In genomic region chr7:139035588-139036353, GRCh38 we compare ENCODE assay signal across 8 cellular contexts. TPM values are rescaled to one million over a fixed set of nuclear protein-coding genes. Genes with fewer than 3 reads are reported as not detected.
DNase-seq lines count a peak whose midpoint lies in the region; ATAC-seq and TF ChIP-seq lines count a peak whose summit lies in the region.

A gene with protein sequence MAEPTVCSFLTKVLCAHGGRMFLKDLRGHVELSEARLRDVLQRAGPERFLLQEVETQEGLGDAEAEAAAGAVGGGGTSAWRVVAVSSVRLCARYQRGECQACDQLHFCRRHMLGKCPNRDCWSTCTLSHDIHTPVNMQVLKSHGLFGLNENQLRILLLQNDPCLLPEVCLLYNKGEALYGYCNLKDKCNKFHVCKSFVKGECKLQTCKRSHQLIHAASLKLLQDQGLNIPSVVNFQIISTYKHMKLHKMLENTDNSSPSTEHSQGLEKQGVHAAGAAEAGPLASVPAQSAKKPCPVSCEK (minus strand): TSS chr7:139036042. CDS start chr7:139036017, 25 bp downstream.

- peak within 1 kb of the TSS; percentile 79 for H3K4me2 ChIP-seq in fibroblast of lung (ENCODE audit: extremely low read depth, insufficient read depth, low read length)

- no peaks in the 10 kb centered on the region for H3K27me3 Mint-ChIP-seq in activated T-cell treated with anti-CD3 and anti-CD28 coated beads, Interleukin-2, amount 50 U/mL, for 4 hours (ENCODE audit: low read depth)
- H3K27me3 Mint-ChIP-seq in natural killer cell treated with Interleukin-12 subunit alpha and Interleukin-12 subunit beta and Interleukin-15 and Interleukin-18, amount 100 ng/mL, for 72 hours = peaks cover 0 to 3% of the 10 kb centered on the region in 2 donors

- H3K9ac ChIP-seq in fibroblast of lung (ENCODE audit: insufficient read depth, low read length) = peak within 1 kb of the TSS; percentile 73

- H3K36me3 Mint-ChIP-seq in activated T-cell treated with anti-CD3 and anti-CD28 coated beads, Interleukin-2, amount 50 U/mL, for 4 hours (ENCODE audit: insufficient read depth) = no peaks in the 10 kb centered on the region
- no peaks in the 10 kb centered on the region for H3K36me3 Mint-ChIP-seq in natural killer cell treated with Interleukin-12 subunit alpha and Interleukin-12 subunit beta and Interleukin-15 and Interleukin-18, amount 100 ng/mL, for 72 hours

- intact Hi-C loops in tibial artery (cut with DNase I; ENCODE audit: low total_unique reads) = no loop called here

- H3K4me3 ChIP-seq in fibroblast of lung (replicated peaks in 1 of 4; ENCODE audit: control extremely low read depth in 1 of 4, insufficient read depth in 1 of 4, low read depth in 3 of 4, low read length in 4 of 4) (peak within 1 kb of the TSS; percentile 55 to 74 (median 74)), tibial artery (peak within 1 kb of the TSS; percentile 71 to 73)

- no peaks in the 10 kb centered on the region for H3K27me3 ChIP-seq in fibroblast of lung (ENCODE audit: control insufficient read depth, insufficient read depth, low read length)
- H3K27me3 ChIP-seq in tibial artery = no peaks in the 10 kb centered on the region

- ATAC-seq in GM19328 (IDR thresholded peaks at IDR 0.05; ENCODE audit: unreplicated experiment) = peak; percentile 81
- peak; percentile 92 for ATAC-seq in HG03442 (IDR thresholded peaks at IDR 0.05; ENCODE audit: unreplicated experiment)
- peak; percentile 91 to 93 for ATAC-seq in activated T-cell treated with anti-CD3 and anti-CD28 coated beads, Interleukin-2, amount 50 U/mL, for 4 hours
- peak; percentile 83 to 89 for ATAC-seq in natural killer cell treated with Interleukin-12 subunit alpha and Interleukin-12 subunit beta and Interleukin-15 and Interleukin-18, amount 100 ng/mL, for 72 hours

- peaks cover 2% of the 10 kb centered on the region for H3K36me3 ChIP-seq in fibroblast of lung (ENCODE audit: control insufficient read depth, insufficient read depth, low read length)
- H3K36me3 ChIP-seq in tibial artery = peaks cover 0 to 8% (median 5%) of the 10 kb centered on the region in 3 donors

- TF ChIP-seq CTCF in fibroblast of lung (conservative IDR thresholded peaks at IDR 0.05 in 1 of 2, IDR thresholded peaks at IDR 0.05 in 1 of 2; ENCODE audit: low read depth in 1 of 2, low read length in 2 of 2) (no peak), tibial artery (IDR thresholded peaks at IDR 0.05) (no peak)

- H3K4me3 Mint-ChIP-seq in activated T-cell treated with anti-CD3 and anti-CD28 coated beads, Interleukin-2, amount 50 U/mL, for 4 hours = peak within 1 kb of the TSS; percentile 78
- peak within 1 kb of the TSS; percentile 69 for H3K4me3 Mint-ChIP-seq in natural killer cell treated with Interleukin-12 subunit alpha and Interleukin-12 subunit beta and Interleukin-15 and Interleukin-18, amount 100 ng/mL, for 72 hours

- DNase-seq in CMK (ENCODE audit: low read depth) (peak; percentile 49), NCI-H748 treated with DMSO at 0.1 percent for 48 hours (lab: John Stamatoyannopoulos, UW) (peak; percentile 52), fibroblast of lung (ENCODE audit: low read depth in 2 of 2) (peak; percentile 70 to 79), tibial artery (peak; percentile 33 to 71)
- peak; percentile 34 for DNase-seq in activated T-cell treated with anti-CD3 and anti-CD28 coated beads, Interleukin-2, amount 50 U/mL, for 4 hours
- peak; percentile 63 for DNase-seq in natural killer cell treated with Interleukin-12 subunit alpha and Interleukin-12 subunit beta and Interleukin-15 and Interleukin-18, amount 100 ng/mL, for 72 hours (ENCODE audit: low spot score)

- H3K9me3 ChIP-seq in fibroblast of lung (ENCODE audit: control insufficient read depth, insufficient read depth, low read depth, low read length) (no peaks in the 10 kb centered on the region), tibial artery (no peaks in the 10 kb centered on the region)

- peak within 1 kb of the TSS; percentile 88 for H2AFZ ChIP-seq in fibroblast of lung (ENCODE audit: low read length)

- H3K4me1 Mint-ChIP-seq in activated T-cell treated with anti-CD3 and anti-CD28 coated beads, Interleukin-2, amount 50 U/mL, for 4 hours (ENCODE audit: low read depth) = peaks cover 16% of the 10 kb centered on the region
- H3K4me1 Mint-ChIP-seq in natural killer cell treated with Interleukin-12 subunit alpha and Interleukin-12 subunit beta and Interleukin-15 and Interleukin-18, amount 100 ng/mL, for 72 hours (ENCODE audit: low read depth in 2 of 2) = peaks cover 6% of the 10 kb centered on the region in 2 donors

- H4K20me1 ChIP-seq in fibroblast of lung (ENCODE audit: control insufficient read depth, extremely low read depth, insufficient read depth, low read length) = no peaks in the 10 kb centered on the region

- no peaks in the 10 kb centered on the region for H3K9me3 Mint-ChIP-seq in activated T-cell treated with anti-CD3 and anti-CD28 coated beads, Interleukin-2, amount 50 U/mL, for 4 hours
- no peaks in the 10 kb centered on the region for H3K9me3 Mint-ChIP-seq in natural killer cell treated with Interleukin-12 subunit alpha and Interleukin-12 subunit beta and Interleukin-15 and Interleukin-18, amount 100 ng/mL, for 72 hours

- H3K27ac ChIP-seq in fibroblast of lung (ENCODE audit: insufficient read depth, low read length) (peak within 1 kb of the TSS; percentile 70), tibial artery (peak within 1 kb of the TSS; percentile 60 to 68)

- peaks cover 21% of the 10 kb centered on the region for H3K79me2 ChIP-seq in fibroblast of lung (ENCODE audit: control insufficient read depth, insufficient read depth, low read length)

- H3K4me1 ChIP-seq in fibroblast of lung (ENCODE audit: control insufficient read depth, extremely low read depth, insufficient read depth, low read length) = peaks cover 3% of the 10 kb centered on the region
- peaks cover 0 to 18% (median 14%) of the 10 kb centered on the region in 4 donors for H3K4me1 ChIP-seq in tibial artery

- H3K27ac Mint-ChIP-seq in natural killer cell treated with Interleukin-12 subunit alpha and Interleukin-12 subunit beta and Interleukin-15 and Interleukin-18, amount 100 ng/mL, for 72 hours = no peak within 1 kb of the TSS

RNA-seq across cellular contexts. Expression of the gene that starts here (rescaled TPM):
- 1 to 10 TPM; 7.0 to 8.3 (median 7.3) TPM for total RNA-seq in activated T-cell treated with anti-CD3 and anti-CD28 coated beads, Interleukin-2, amount 50 U/mL, for 4 hours
- 5.3 and 8.5 TPM in 2 replicates for total RNA-seq in fibroblast of lung
- 5.1 and 8.9 TPM in 2 replicates for polyA plus RNA-seq in fibroblast of lung
- polyA plus RNA-seq in fibroblast of lung (2012) = 2.4 and 4.2 TPM in 2 replicates
- polyA minus RNA-seq in fibroblast of lung (ENCODE audit: low replicate concordance) = 4.3 and 5.0 TPM in 2 replicates
- total RNA-seq in natural killer cell treated with Interleukin-12 subunit alpha and Interleukin-12 subunit beta and Interleukin-15 and Interleukin-18, amount 100 ng/mL, for 72 hours = 1 to 10 TPM; 3.7 to 8.7 TPM

Comparison
In these comparisons a context has a peak if more than half of its experiments do, and no peak if none do; other contexts are left out.
1. Peak in every context shown above with its lines: DNase-seq, ATAC-seq, H3K4me3 ChIP-seq and H3K27ac ChIP-seq.